Comparison of ENCODE assay signal across 29 cellular contexts in the genomic region with DNA sequence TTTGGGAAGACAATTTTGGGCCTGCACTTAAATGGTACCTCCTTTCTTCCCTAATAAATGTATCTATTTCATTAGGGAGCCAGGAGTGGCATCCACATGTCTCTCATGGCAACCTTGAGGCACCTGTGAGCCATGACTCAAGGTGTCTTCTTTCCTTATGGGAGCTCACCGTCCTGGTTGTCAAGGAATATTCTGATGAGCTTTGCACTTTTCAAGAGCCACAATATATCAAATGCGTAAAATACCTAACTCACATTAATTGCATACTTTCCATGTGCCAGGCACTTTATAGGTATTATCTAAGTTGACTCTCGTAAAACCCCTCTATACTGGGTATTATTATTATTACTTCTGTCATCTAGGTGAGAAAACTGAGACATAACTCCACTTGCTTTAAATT. TPM values are rescaled to one million over a fixed set of nuclear protein-coding genes. Genes with fewer than 3 reads are reported as not detected.
"Had no signal": no experiment of that assay in that cellular context is flagged by ENCODE, and none has a peak within 500 bp of the region (broad histone marks: within the 10 kb centered on the region; RNA-seq: fewer than 3 reads in every experiment).

No MANE protein-coding gene starts in this region.

- H3K36me3 ChIP-seq: stomach, suprapubic skin, thoracic aorta, thyroid gland, tibial artery, tibial nerve, transverse colon, upper lobe of left lung, upper lobe of right lung, uterus, vagina had no signal

- H3K27me3 ChIP-seq: stomach, suprapubic skin, testis, thyroid gland, tibial artery, tibial nerve, transverse colon, upper lobe of left lung, upper lobe of right lung, uterus, vagina had no signal

- FAIRE-seq: urothelium cell line had no signal

- H3K4me3 ChIP-seq: stomach, suprapubic skin, testis, thoracic aorta, thyroid gland, tibial artery, tibial nerve, transverse colon, upper lobe of left lung, upper lobe of right lung, uterus, vagina had no signal

- ATAC-seq: stimulated activated effector memory CD8-positive, alpha-beta T cell treated with anti-CD3 and anti-CD28 coated beads, Interleukin-12 subunit alpha, Interleukin-12 subunit beta, amount 100 ng/mL, for 72 hours; stimulated activated memory B cell treated with anti-CD40 and anti-IgM and Interleukin-4, amounts not matched to agents 10 μg/mL and 1 μg/mL and 100 μg/mL, for 72 hours; stimulated activated naive B cell treated with anti-CD40 and anti-IgM and Interleukin-4, amounts not matched to agents 10 μg/mL and 1 μg/mL and 100 μg/mL, for 72 hours; stimulated activated naive CD8-positive, alpha-beta T cell treated with anti-CD3 and anti-CD28 coated beads, Interleukin-15, amount 100 ng/mL, for 72 hours; stimulated activated naive CD8-positive, alpha-beta T cell treated with anti-CD3 and anti-CD28 coated beads, Interleukin-15, Interleukin-2, amounts not matched to agents 100 U/mL and 50 U/mL, for 24 hours; upper lobe of right lung had no signal

- H3K27ac ChIP-seq: stomach, suprapubic skin, testis, thoracic aorta, thyroid gland, tibial artery, tibial nerve, transverse colon, upper lobe of left lung, upper lobe of right lung, uterus, vagina had no signal

- H3K4me1 ChIP-seq: stomach, suprapubic skin, testis, thyroid gland, tibial artery, tibial nerve, transverse colon, upper lobe of left lung, upper lobe of right lung, uterus, vagina had no signal

- H3K9me3 ChIP-seq: stomach, suprapubic skin, testis, thoracic aorta, thyroid gland, tibial artery, tibial nerve, transverse colon, upper lobe of left lung, upper lobe of right lung, uterus, vagina had no signal

- DNase-seq: stimulated activated CD4-positive, alpha-beta T cell treated with anti-CD3 and anti-CD28 coated beads, Interleukin-2, amount 100 ng/mL, for 48 hours; stimulated activated CD4-positive, alpha-beta T cell treated with anti-CD3 and anti-CD28 coated beads, Interleukin-4, amount 100 ng/mL, for 1 hour; stimulated activated CD4-positive, alpha-beta T cell treated with anti-CD3 and anti-CD28 coated beads, Interleukin-4, amount 100 ng/mL, for 24 hours; stimulated activated CD4-positive, alpha-beta T cell treated with anti-CD3 and anti-CD28 coated beads, Interleukin-4, amount 100 ng/mL, for 4 hours; stimulated activated CD8-positive, alpha-beta memory T cell treated with anti-CD3 and anti-CD28 coated beads, Interleukin-4, amount 100 ng/mL, for 48 hours; stimulated activated naive B cell treated with anti-CD40 and anti-IgM and Interleukin-4, amounts not matched to agents 10 μg/mL and 1 μg/mL and 100 μg/mL, for 72 hours; stimulated activated naive CD4-positive, alpha-beta T cell; stimulated activated naive CD4-positive, alpha-beta T cell treated with Interleukin-2 at 50 U/mL for 16 hours; stimulated activated naive CD8-positive, alpha-beta T cell treated with anti-CD3 and anti-CD28 coated beads, Interleukin-15, amount 100 ng/mL, for 72 hours; stimulated activated naive CD8-positive, alpha-beta T cell treated with anti-CD3 and anti-CD28 coated beads, Interleukin-15, Interleukin-2, amounts not matched to agents 100 U/mL and 50 U/mL, for 24 hours; stomach; substantia nigra; testis; thyroid gland; tibial artery; transverse colon; trophoblast cell; upper lobe of left lung; upper lobe of right lung; uterus had no signal

RNA-seq across cellular contexts. Expression of a gene that starts 32.5 kb away (rescaled TPM):
- total RNA-seq: subcutaneous adipose tissue, temporal lobe, tibial nerve, transverse colon had no signal
